ENCODE assay signal across 2 cellular contexts in genomic region chr10:129945941-129946760, GRCh38.
TF ChIP-seq lines count a peak whose summit lies in the region.

No MANE protein-coding gene starts in this region.

TF ChIP-seq in liver, 16 proteins besides CTCF, POLR2A, EP300 and RAD21 (continued from another document):
- no peak for TF ChIP-seq ZBTB33 (IDR thresholded peaks at IDR 0.05)

TF ChIP-seq in HepG2, 621 proteins besides CTCF, POLR2A, EP300 and RAD21 (continued from another document):
- TF ChIP-seq ZNF180 (CRISPR knock-in tag; IDR thresholded peaks at IDR 0.05; ENCODE audit: borderline replicate concordance, low read depth) = no peak
- TF ChIP-seq HMGA1 (CRISPR knock-in tag; conservative IDR thresholded peaks at IDR 0.05) = no peak
